ENCODE assay signal across 8 cellular contexts in genomic region chr5:143403357-143403606, GRCh38. TPM values are rescaled to one million over a fixed set of nuclear protein-coding genes. Genes with fewer than 3 reads are reported as not detected.
DNase-seq lines count a peak whose midpoint lies in the region; ATAC-seq lines count a peak whose summit lies in the region.

No MANE protein-coding gene starts in this region.

- H3K9ac ChIP-seq in iPS-18a (ENCODE audit: low read length) = no peak overlapping the region

- peak overlapping the region; percentile 77 for H3K4me3 Mint-ChIP-seq in activated T-helper 2 cell treated with anti-CD3 and anti-CD28 coated beads, Interferon-gamma antibody, Interleukin-2, Interleukin-4, amounts not matched to agents 10 μg/mL and 5 μg/mL and 100 μg/mL, durations not matched to agents 14 hours and 24 hours and 36 hours (ENCODE audit: low read depth)
- H3K4me3 Mint-ChIP-seq in stimulated activated naive B cell treated with anti-CD40 and anti-IgM and Interleukin-4, amounts not matched to agents 10 μg/mL and 1 μg/mL and 100 μg/mL, for 72 hours = peak overlapping the region; percentile 84 to 89

- H3K27ac ChIP-seq in iPS-18a (ENCODE audit: low read length) = no peak overlapping the region

- peak overlapping the region; percentile 87 for H3K27ac Mint-ChIP-seq in activated T-helper 2 cell treated with anti-CD3 and anti-CD28 coated beads, Interferon-gamma antibody, Interleukin-2, Interleukin-4, amounts not matched to agents 10 μg/mL and 5 μg/mL and 100 μg/mL, durations not matched to agents 14 hours and 24 hours and 36 hours
- H3K27ac Mint-ChIP-seq in stimulated activated naive B cell treated with anti-CD40 and anti-IgM and Interleukin-4, amounts not matched to agents 10 μg/mL and 1 μg/mL and 100 μg/mL, for 72 hours = peak overlapping the region; percentile 97

- peak; percentile 22 for ATAC-seq in HG03045 (IDR thresholded peaks at IDR 0.05; ENCODE audit: unreplicated experiment)
- ATAC-seq in stimulated activated naive B cell treated with anti-CD40 and anti-IgM and Interleukin-4, amounts not matched to agents 10 μg/mL and 1 μg/mL and 100 μg/mL, for 72 hours (replicated peaks) = peak; percentile 26 to 31

- peak overlapping the region; percentile 56 for H3K4me3 ChIP-seq in iPS-18a (ENCODE audit: low read length)

- peaks cover 51% of the 10 kb centered on the region for H3K36me3 Mint-ChIP-seq in activated T-helper 2 cell treated with anti-CD3 and anti-CD28 coated beads, Interferon-gamma antibody, Interleukin-2, Interleukin-4, amounts not matched to agents 10 μg/mL and 5 μg/mL and 100 μg/mL, durations not matched to agents 14 hours and 24 hours and 36 hours (ENCODE audit: low read depth)
- H3K36me3 Mint-ChIP-seq in stimulated activated naive B cell treated with anti-CD40 and anti-IgM and Interleukin-4, amounts not matched to agents 10 μg/mL and 1 μg/mL and 100 μg/mL, for 72 hours = peaks cover 7 to 21% of the 10 kb centered on the region in 2 donors

- DNase-seq in NCI-H146 (lab: John Stamatoyannopoulos, UW) (peak; percentile 61), NCI-H146 treated with DMSO at 0.1 percent for 48 hours (lab: John Stamatoyannopoulos, UW; ENCODE audit: unreplicated experiment) (no peak), AG08396 (ENCODE audit: low spot score) (no peak), GF-D8 (lab: John Stamatoyannopoulos, UW) (no peak)
- no peak for DNase-seq in activated T-helper 2 cell treated with anti-CD3 and anti-CD28 coated beads, Interferon-gamma antibody, Interleukin-2, Interleukin-4, amounts not matched to agents 10 μg/mL and 5 μg/mL and 100 μg/mL, durations not matched to agents 14 hours and 24 hours and 36 hours (ENCODE audit: low spot score)
- DNase-seq in stimulated activated naive B cell treated with anti-CD40 and anti-IgM and Interleukin-4, amounts not matched to agents 10 μg/mL and 1 μg/mL and 100 μg/mL, for 72 hours = no peak

- intact Hi-C loops in activated T-helper 2 cell treated with anti-CD3 and anti-CD28 coated beads, Interferon-gamma antibody, Interleukin-2, Interleukin-4, amounts not matched to agents 10 μg/mL and 5 μg/mL and 100 μg/mL, durations not matched to agents 14 hours and 24 hours and 36 hours (cut with micrococcal nuclease) = loop anchor here (1.0 to 5.0 kb wide), 7 partner anchors 51 to 769 kb away; partner anchors contain the start of genes KCTD16 and YIPF5

- peaks cover 25% of the 10 kb centered on the region for H3K4me1 ChIP-seq in iPS-18a (ENCODE audit: control insufficient read depth, low read depth, low read length)

- H3K9me3 Mint-ChIP-seq in activated T-helper 2 cell treated with anti-CD3 and anti-CD28 coated beads, Interferon-gamma antibody, Interleukin-2, Interleukin-4, amounts not matched to agents 10 μg/mL and 5 μg/mL and 100 μg/mL, durations not matched to agents 14 hours and 24 hours and 36 hours = peaks cover 7% of the 10 kb centered on the region
- H3K9me3 Mint-ChIP-seq in stimulated activated naive B cell treated with anti-CD40 and anti-IgM and Interleukin-4, amounts not matched to agents 10 μg/mL and 1 μg/mL and 100 μg/mL, for 72 hours = no peaks in the 10 kb centered on the region

- no peaks in the 10 kb centered on the region for H3K9me3 ChIP-seq in iPS-18a (ENCODE audit: control insufficient read depth, low read depth, low read length)

- H3K27me3 Mint-ChIP-seq in activated T-helper 2 cell treated with anti-CD3 and anti-CD28 coated beads, Interferon-gamma antibody, Interleukin-2, Interleukin-4, amounts not matched to agents 10 μg/mL and 5 μg/mL and 100 μg/mL, durations not matched to agents 14 hours and 24 hours and 36 hours (ENCODE audit: low read depth) = no peaks in the 10 kb centered on the region
- no peaks in the 10 kb centered on the region for H3K27me3 Mint-ChIP-seq in stimulated activated naive B cell treated with anti-CD40 and anti-IgM and Interleukin-4, amounts not matched to agents 10 μg/mL and 1 μg/mL and 100 μg/mL, for 72 hours

- peaks cover 52% of the 10 kb centered on the region for H3K27me3 ChIP-seq in iPS-18a (ENCODE audit: control insufficient read depth, insufficient read depth, low read length)

- H3K36me3 ChIP-seq in iPS-18a (ENCODE audit: control insufficient read depth, low read depth, low read length) = no peaks in the 10 kb centered on the region

- peaks cover 49% of the 10 kb centered on the region for H3K4me1 Mint-ChIP-seq in activated T-helper 2 cell treated with anti-CD3 and anti-CD28 coated beads, Interferon-gamma antibody, Interleukin-2, Interleukin-4, amounts not matched to agents 10 μg/mL and 5 μg/mL and 100 μg/mL, durations not matched to agents 14 hours and 24 hours and 36 hours (ENCODE audit: low read depth)
- peaks cover 25 to 49% of the 10 kb centered on the region in 2 donors for H3K4me1 Mint-ChIP-seq in stimulated activated naive B cell treated with anti-CD40 and anti-IgM and Interleukin-4, amounts not matched to agents 10 μg/mL and 1 μg/mL and 100 μg/mL, for 72 hours

RNA-seq across cellular contexts. Expression of gene NR3C1, which starts 0.2 kb away (rescaled TPM):
- 51.3 and 52.0 TPM in 2 replicates for total RNA-seq in activated T-helper 2 cell treated with anti-CD3 and anti-CD28 coated beads, Interferon-gamma antibody, Interleukin-2, Interleukin-4, amounts not matched to agents 10 μg/mL and 5 μg/mL and 100 μg/mL, durations not matched to agents 14 hours and 24 hours and 36 hours
